Comparison of ENCODE assay signal across 32 cellular contexts in genomic region chr12:126607157-126607556, GRCh38.
"Had no signal": no experiment of that assay in that cellular context is flagged by ENCODE, and none has a peak within 500 bp of the region (broad histone marks: within the 10 kb centered on the region; RNA-seq: fewer than 3 reads in every experiment).

No MANE protein-coding gene starts in this region.

- H3K36me3 ChIP-seq: adrenal gland, brain microvascular endothelial cell, breast epithelium had no signal

- H3K4me3 ChIP-seq: adrenal gland, body of pancreas, breast epithelium had no signal

- ATAC-seq: activated CD8-positive, alpha-beta T cell treated with anti-CD3 and anti-CD28 coated beads for 36 hours; activated naive CD4-positive, alpha-beta T cell treated with anti-CD3 and anti-CD28 coated beads, Interleukin-2, amount 50 U/mL, for 72 hours; activated T-cell treated with anti-CD3 and anti-CD28 coated beads, Interleukin-2, amount 50 U/mL, for 4 hours; activated T-cell treated with anti-CD3 and anti-CD28 coated beads, Interleukin-2, amount 50 U/mL, for 72 hours; activated T-helper 17 cell treated with anti-CD3 and anti-CD28 coated beads, Interleukin-2, amount 50 U/mL, for 72 hours had no signal

- H3K9me3 ChIP-seq: adrenal gland had no signal

- H3K4me1 ChIP-seq: breast epithelium had no signal

- DNase-seq: activated B cell treated with CpG ODN at 0.5 μM for 24 hours; activated CD4-positive, alpha-beta memory T cell treated with anti-CD3 and anti-CD28 coated beads for 36 hours; activated CD4-positive, alpha-beta T cell treated with anti-CD3 and anti-CD28 coated beads for 4 hours; activated CD4-positive, alpha-beta T cell treated with anti-CD3 and anti-CD28 coated beads, Interleukin-2, amount 10 ng/mL, durations not matched to agents 24 days and 14 days; activated CD4-positive, alpha-beta T cell treated with anti-CD3 and anti-CD28 coated beads, Interleukin-2, amount 50 U/mL, for 1 hour; activated CD4-positive, alpha-beta T cell treated with anti-CD3 and anti-CD28 coated beads, Interleukin-2, amount 50 U/mL, for 4 hours; activated CD4-positive, CD25-positive, alpha-beta regulatory T cell treated with anti-CD3 and anti-CD28 coated beads, Interleukin-2, amount 50 U/mL, for 72 hours; activated CD8-positive, alpha-beta memory T cell treated with anti-CD3 and anti-CD28 coated beads, Interleukin-2, amount 50 U/mL, for 4 hours; activated CD8-positive, alpha-beta T cell treated with anti-CD3 and anti-CD28 coated beads for 36 hours; activated effector memory CD4-positive, alpha-beta T cell treated with anti-CD3 and anti-CD28 coated beads, Interleukin-2, amount 50 U/mL, for 16 hours; activated gamma-delta T cell treated with Interleukin-2 at 50 U/mL for 16 hours; activated naive CD4-positive, alpha-beta T cell; activated naive CD4-positive, alpha-beta T cell treated with anti-CD3 and anti-CD28 coated beads for 36 hours; activated naive CD4-positive, alpha-beta T cell treated with anti-CD3 and anti-CD28 coated beads, Interleukin-2, amount 50 U/mL, for 16 hours; activated naive CD8-positive, alpha-beta T cell treated with anti-CD3 and anti-CD28 coated beads for 36 hours; activated T-cell treated with anti-CD3 and anti-CD28 coated beads for 4 hours; activated T-cell treated with anti-CD3 and anti-CD28 coated beads, Interleukin-2, amount 50 U/mL, for 1 hour; activated T-cell treated with anti-CD3 and anti-CD28 coated beads, Interleukin-2, amount 50 U/mL, for 4 hours; activated T-cell treated with anti-CD3 and anti-CD28 coated beads, Interleukin-2, amount 50 U/mL, for 72 hours; adrenal gland; amniotic stem cell; aorta; body of pancreas; brain microvascular endothelial cell; central memory CD4-positive, alpha-beta T cell; T-helper 1 cell; T-helper 2 cell; T-helper 9 cell had no signal

- H3K27me3 ChIP-seq: adrenal gland, body of pancreas, brain microvascular endothelial cell, breast epithelium had no signal

- H3K27ac ChIP-seq: brain microvascular endothelial cell, breast epithelium, VCaP had no signal
